In genomic region chr11:1756024-1756561, GRCh38 we compare ENCODE assay signal across 14 cellular contexts. TPM values are rescaled to one million over a fixed set of nuclear protein-coding genes. Genes with fewer than 3 reads are reported as not detected.
DNase-seq lines count a peak whose midpoint lies in the region; ATAC-seq and TF ChIP-seq lines count a peak whose summit lies in the region.
"Had no signal": no experiment of that assay in that cellular context is flagged by ENCODE, and none has a peak within 500 bp of the region (broad histone marks: within the 10 kb centered on the region; RNA-seq: fewer than 3 reads in every experiment).

No MANE protein-coding gene starts in this region.

- H3K27ac ChIP-seq in DND-41 (ENCODE audit: low read length) (peak overlapping the region; percentile 54), gastrocnemius medialis (peak overlapping the region; percentile 66 to 100 (median 100))

- in situ Hi-C loops in gastrocnemius medialis (cut with MboI; ENCODE audit: low sequenced_read_pairs in 4 of 4), result no loop called here

- DNase-seq in DND-41 (no peak), T-cell (no peak), left ventricle myocardium superior (peak; percentile 54), gastrocnemius medialis (no peak), NCI-H1436 (lab: John Stamatoyannopoulos, UW) (no peak), D341Med (ENCODE audit: low spot score) (no peak), iPS-NIHi11 (ENCODE audit: low spot score) (no peak)
- DNase-seq: NCI-H524, T-helper 9 cell had no signal

- H3K4me1 ChIP-seq in DND-41 (ENCODE audit: insufficient read depth, low read length), result peaks cover 46% of the 10 kb centered on the region
- peaks cover 79 to 90% of the 10 kb centered on the region in 2 donors for H3K4me1 ChIP-seq in gastrocnemius medialis

- no peaks in the 10 kb centered on the region for H3K27me3 ChIP-seq in DND-41 (ENCODE audit: insufficient read depth, low read length, poor library complexity)
- no peaks in the 10 kb centered on the region for H3K27me3 ChIP-seq in gastrocnemius medialis

- H3K4me3 ChIP-seq in DND-41 (ENCODE audit: low read depth in 1 of 2, low read length in 2 of 2), result no peak overlapping the region
- H3K4me3 ChIP-seq in gastrocnemius medialis, result no peak overlapping the region

- no peaks in the 10 kb centered on the region for H3K9me3 Mint-ChIP-seq in T-cell
- H3K9me3 Mint-ChIP-seq: IgD-negative memory B cell had no signal

- ATAC-seq in DND-41 (ENCODE audit: insufficient read depth, low read depth), result no peak
- ATAC-seq in T-cell (replicated peaks in 1 of 4), result no peak
- ATAC-seq in left ventricle myocardium superior, result peak; percentile 11
- ATAC-seq in gastrocnemius medialis, result no peak

- H3K27ac Mint-ChIP-seq in T-cell, result peak overlapping the region; percentile 72 to 86

- CTCF ChIA-PET in T-cell (lab: Charles Lee), result no interaction called here

- no peak overlapping the region for H3K9ac ChIP-seq in DND-41 (ENCODE audit: low read depth, low read length)

- H3K4me2 ChIP-seq in DND-41 (ENCODE audit: insufficient read depth, low read length), result no peak overlapping the region

- no peaks in the 10 kb centered on the region for H3K9me3 ChIP-seq in DND-41 (ENCODE audit: insufficient read depth, low read length, severe bottlenecking)
- H3K9me3 ChIP-seq in gastrocnemius medialis, result no peaks in the 10 kb centered on the region

- peaks cover 56 to 72% (median 70%) of the 10 kb centered on the region in 3 donors for H3K4me1 Mint-ChIP-seq in T-cell

- H3K36me3 ChIP-seq in DND-41 (ENCODE audit: insufficient read depth, low read length) (peaks cover 91% of the 10 kb centered on the region), gastrocnemius medialis (peaks cover 0 to 67% of the 10 kb centered on the region in 2 donors)

- intact Hi-C loops in left ventricle myocardium superior (cut with micrococcal nuclease) (no loop called here), gastrocnemius medialis (cut with DNase I; ENCODE audit: low total_unique reads) (no loop called here)

- peak overlapping the region; percentile 13 to 92 (median 54) for H3K4me3 Mint-ChIP-seq in T-cell

- TF ChIP-seq CTCF in DND-41 (IDR thresholded peaks at IDR 0.05; ENCODE audit: borderline replicate concordance, extremely low read depth, low read length, poor library complexity, severe bottlenecking) (no peak), gastrocnemius medialis (IDR thresholded peaks at IDR 0.05 in 4 of 5, conservative IDR thresholded peaks at IDR 0.05 in 1 of 5) (no peak)

- H4K20me1 ChIP-seq in DND-41 (ENCODE audit: insufficient read depth, low read length), result peaks cover 57% of the 10 kb centered on the region

- H3K79me2 ChIP-seq in DND-41 (ENCODE audit: insufficient read depth, low read length), result peaks cover 27% of the 10 kb centered on the region

- POLR2A ChIA-PET in T-cell (lab: Charles Lee), result no interaction called here

- TF ChIP-seq POLR2A in gastrocnemius medialis (IDR thresholded peaks at IDR 0.05), result no peak

- peaks cover 16% of the 10 kb centered on the region for H3K36me3 Mint-ChIP-seq in T-cell

- no peak overlapping the region for H2AFZ ChIP-seq in DND-41 (ENCODE audit: low read depth, low read length)

- H3K27me3 Mint-ChIP-seq in T-cell, result no peaks in the 10 kb centered on the region
- H3K27me3 Mint-ChIP-seq: IgD-negative memory B cell had no signal

RNA-seq across cellular contexts. Expression of gene IFITM10, which starts 5.7 kb away (rescaled TPM):
- total RNA-seq in T-cell (1 to 10 TPM in 4 of 5 donors, under 1 TPM in 1; 0.72 to 4.2 (median 1.8) TPM), left ventricle myocardium superior (0.77 TPM), gastrocnemius medialis (1 to 10 TPM; 1.1 to 7.2 (median 4.9) TPM)

RNA-seq across cellular contexts. Expression of gene CTSD, which starts 7.6 kb away (rescaled TPM):
- total RNA-seq in T-cell, result 100 to 1,000 TPM in 3 of 5 donors, 10 to 100 TPM in 2; 91.9 to 187 (median 163) TPM
- total RNA-seq in left ventricle myocardium superior, result 1,004 TPM
- 100 to 1,000 TPM; 490 to 981 (median 845) TPM for total RNA-seq in gastrocnemius medialis

RNA-seq across cellular contexts. Expression of gene KRTAP5-6, which starts 59.1 kb away (rescaled TPM):
- total RNA-seq in T-cell, result not detected
- not detected for total RNA-seq in left ventricle myocardium superior
- total RNA-seq in gastrocnemius medialis, result not detected
- total RNA-seq: aorta, renal cortical epithelial cell, RPMI7951, subcutaneous adipose tissue had no signal
